ENCODE assay signal across 20 cellular contexts in genomic region chr12:1836241-1836803, GRCh38. TPM values are rescaled to one million over a fixed set of nuclear protein-coding genes. Genes with fewer than 3 reads are reported as not detected.
"Had no signal": no experiment of that assay in that cellular context is flagged by ENCODE, and none has a peak within 500 bp of the region (broad histone marks: within the 10 kb centered on the region; RNA-seq: fewer than 3 reads in every experiment).

No MANE protein-coding gene starts in this region.

- H3K4me3 Mint-ChIP-seq: activated naive CD4-positive, alpha-beta T cell treated with anti-CD3 and anti-CD28 coated beads for 36 hours; activated naive CD8-positive, alpha-beta T cell treated with anti-CD3 and anti-CD28 coated beads, Interleukin-2, amount 50 U/mL, for 24 hours; activated T-helper 17 cell treated with anti-CD3 and anti-CD28 coated beads, Interleukin-2, amount 50 U/mL, for 72 hours; neural crest cell; T-cell; type B pancreatic cell had no signal

- DNase-seq: activated CD4-positive, CD25-positive, alpha-beta regulatory T cell treated with anti-CD3 and anti-CD28 coated beads, Interleukin-2, amount 50 U/mL, for 72 hours; activated naive CD4-positive, alpha-beta T cell treated with anti-CD3 and anti-CD28 coated beads for 36 hours; activated naive CD8-positive, alpha-beta T cell treated with anti-CD3 and anti-CD28 coated beads, Interleukin-2, amount 50 U/mL, for 24 hours; heart right ventricle; left colon; stimulated activated CD4-positive, alpha-beta T cell treated with anti-CD3 and anti-CD28 coated beads, Interleukin-4, amount 100 ng/mL, for 4 hours; stimulated activated CD8-positive, alpha-beta memory T cell treated with anti-CD3 and anti-CD28 coated beads, Interleukin-4, amount 100 ng/mL, for 48 hours; stimulated activated naive CD4-positive, alpha-beta T cell treated with Interleukin-2 at 50 U/mL for 16 hours; T-cell; T-helper 9 cell had no signal

- H3K27ac ChIP-seq: gastroesophageal sphincter, heart right ventricle, right atrium auricular region, skin epidermis, suprapubic skin had no signal

- H3K27me3 ChIP-seq: right atrium auricular region had no signal

- H3K36me3 ChIP-seq: gastroesophageal sphincter, heart right ventricle, right atrium auricular region, suprapubic skin had no signal

- H3K27ac Mint-ChIP-seq: activated naive CD4-positive, alpha-beta T cell treated with anti-CD3 and anti-CD28 coated beads for 36 hours; activated naive CD8-positive, alpha-beta T cell treated with anti-CD3 and anti-CD28 coated beads, Interleukin-2, amount 50 U/mL, for 24 hours; activated T-helper 17 cell treated with anti-CD3 and anti-CD28 coated beads, Interleukin-2, amount 50 U/mL, for 72 hours; T-cell; type B pancreatic cell had no signal

- ATAC-seq: activated naive CD8-positive, alpha-beta T cell treated with anti-CD3 and anti-CD28 coated beads, Interleukin-2, amount 50 U/mL, for 24 hours; activated T-helper 17 cell treated with anti-CD3 and anti-CD28 coated beads, Interleukin-2, amount 50 U/mL, for 72 hours; gastroesophageal sphincter; heart right ventricle; left colon; T-cell had no signal

- H3K4me1 ChIP-seq: gastroesophageal sphincter, heart right ventricle, right atrium auricular region had no signal

- H3K9me3 ChIP-seq: gastroesophageal sphincter, heart right ventricle, right atrium auricular region, suprapubic skin had no signal

- H3K36me3 Mint-ChIP-seq: T-cell, type B pancreatic cell had no signal

- H3K4me3 ChIP-seq: gastroesophageal sphincter, heart right ventricle, lung, right atrium auricular region, skin epidermis, suprapubic skin had no signal

- H3K4me1 Mint-ChIP-seq: activated naive CD8-positive, alpha-beta T cell treated with anti-CD3 and anti-CD28 coated beads, Interleukin-2, amount 50 U/mL, for 24 hours; activated T-helper 17 cell treated with anti-CD3 and anti-CD28 coated beads, Interleukin-2, amount 50 U/mL, for 72 hours; T-cell had no signal

- H3K9me3 Mint-ChIP-seq: activated naive CD4-positive, alpha-beta T cell treated with anti-CD3 and anti-CD28 coated beads for 36 hours; activated naive CD8-positive, alpha-beta T cell treated with anti-CD3 and anti-CD28 coated beads, Interleukin-2, amount 50 U/mL, for 24 hours; activated T-helper 17 cell treated with anti-CD3 and anti-CD28 coated beads, Interleukin-2, amount 50 U/mL, for 72 hours; neural crest cell; T-cell; type B pancreatic cell had no signal

RNA-seq across cellular contexts. Expression of gene LRTM2, which starts 16.0 kb away (rescaled TPM):
- total RNA-seq: activated naive CD4-positive, alpha-beta T cell treated with anti-CD3 and anti-CD28 coated beads for 36 hours; activated T-helper 17 cell treated with anti-CD3 and anti-CD28 coated beads, Interleukin-2, amount 50 U/mL, for 72 hours; astrocyte; gastroesophageal sphincter; heart right ventricle; left colon; lung; right atrium auricular region; T-cell had no signal
- polyA plus RNA-seq: esophagus, heart right ventricle had no signal
